Comparison of ENCODE assay signal across 1 cellular context in the genomic region with DNA sequence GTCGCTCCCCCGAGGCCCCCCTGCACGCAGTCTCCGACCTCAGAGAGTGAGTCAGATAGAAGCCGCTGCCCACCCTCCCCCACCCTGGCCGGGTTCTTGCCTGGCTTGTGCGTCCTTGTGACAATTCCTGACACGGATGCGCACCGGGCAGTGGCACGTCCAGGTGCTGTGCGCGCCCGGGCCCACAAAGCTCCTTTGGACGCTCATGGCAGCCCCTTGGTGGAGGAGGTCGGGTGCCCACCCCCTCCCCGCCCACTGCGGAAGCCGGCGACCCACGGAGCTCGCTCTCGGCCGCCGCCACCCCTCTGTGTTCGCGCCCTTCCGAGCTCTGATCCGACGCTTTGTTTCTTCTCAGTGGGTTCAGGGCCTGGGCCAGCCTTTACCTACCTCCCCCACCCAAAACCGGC.
TF ChIP-seq lines count a peak whose summit lies in the region.

No MANE protein-coding gene starts in this region.

TF ChIP-seq in SK-N-SH, 30 proteins besides CTCF, POLR2A, EP300 and RAD21 (continued from another document):
- TF ChIP-seq, protein P1, sequence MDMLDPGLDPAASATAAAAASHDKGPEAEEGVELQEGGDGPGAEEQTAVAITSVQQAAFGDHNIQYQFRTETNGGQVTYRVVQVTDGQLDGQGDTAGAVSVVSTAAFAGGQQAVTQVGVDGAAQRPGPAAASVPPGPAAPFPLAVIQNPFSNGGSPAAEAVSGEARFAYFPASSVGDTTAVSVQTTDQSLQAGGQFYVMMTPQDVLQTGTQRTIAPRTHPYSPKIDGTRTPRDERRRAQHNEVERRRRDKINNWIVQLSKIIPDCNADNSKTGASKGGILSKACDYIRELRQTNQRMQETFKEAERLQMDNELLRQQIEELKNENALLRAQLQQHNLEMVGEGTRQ (IDR thresholded peaks at IDR 0.05; ENCODE audit: borderline replicate concordance, low read depth, low read length), result no peak
- TF ChIP-seq, protein P2, sequence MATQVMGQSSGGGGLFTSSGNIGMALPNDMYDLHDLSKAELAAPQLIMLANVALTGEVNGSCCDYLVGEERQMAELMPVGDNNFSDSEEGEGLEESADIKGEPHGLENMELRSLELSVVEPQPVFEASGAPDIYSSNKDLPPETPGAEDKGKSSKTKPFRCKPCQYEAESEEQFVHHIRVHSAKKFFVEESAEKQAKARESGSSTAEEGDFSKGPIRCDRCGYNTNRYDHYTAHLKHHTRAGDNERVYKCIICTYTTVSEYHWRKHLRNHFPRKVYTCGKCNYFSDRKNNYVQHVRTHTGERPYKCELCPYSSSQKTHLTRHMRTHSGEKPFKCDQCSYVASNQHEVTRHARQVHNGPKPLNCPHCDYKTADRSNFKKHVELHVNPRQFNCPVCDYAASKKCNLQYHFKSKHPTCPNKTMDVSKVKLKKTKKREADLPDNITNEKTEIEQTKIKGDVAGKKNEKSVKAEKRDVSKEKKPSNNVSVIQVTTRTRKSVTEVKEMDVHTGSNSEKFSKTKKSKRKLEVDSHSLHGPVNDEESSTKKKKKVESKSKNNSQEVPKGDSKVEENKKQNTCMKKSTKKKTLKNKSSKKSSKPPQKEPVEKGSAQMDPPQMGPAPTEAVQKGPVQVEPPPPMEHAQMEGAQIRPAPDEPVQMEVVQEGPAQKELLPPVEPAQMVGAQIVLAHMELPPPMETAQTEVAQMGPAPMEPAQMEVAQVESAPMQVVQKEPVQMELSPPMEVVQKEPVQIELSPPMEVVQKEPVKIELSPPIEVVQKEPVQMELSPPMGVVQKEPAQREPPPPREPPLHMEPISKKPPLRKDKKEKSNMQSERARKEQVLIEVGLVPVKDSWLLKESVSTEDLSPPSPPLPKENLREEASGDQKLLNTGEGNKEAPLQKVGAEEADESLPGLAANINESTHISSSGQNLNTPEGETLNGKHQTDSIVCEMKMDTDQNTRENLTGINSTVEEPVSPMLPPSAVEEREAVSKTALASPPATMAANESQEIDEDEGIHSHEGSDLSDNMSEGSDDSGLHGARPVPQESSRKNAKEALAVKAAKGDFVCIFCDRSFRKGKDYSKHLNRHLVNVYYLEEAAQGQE (IDR thresholded peaks at IDR 0.05; ENCODE audit: low read depth, low read length), result peak; percentile 68; the same call in 1 of the 2 replicates
- TF ChIP-seq, protein P3, sequence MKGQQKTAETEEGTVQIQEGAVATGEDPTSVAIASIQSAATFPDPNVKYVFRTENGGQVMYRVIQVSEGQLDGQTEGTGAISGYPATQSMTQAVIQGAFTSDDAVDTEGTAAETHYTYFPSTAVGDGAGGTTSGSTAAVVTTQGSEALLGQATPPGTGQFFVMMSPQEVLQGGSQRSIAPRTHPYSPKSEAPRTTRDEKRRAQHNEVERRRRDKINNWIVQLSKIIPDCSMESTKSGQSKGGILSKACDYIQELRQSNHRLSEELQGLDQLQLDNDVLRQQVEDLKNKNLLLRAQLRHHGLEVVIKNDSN (IDR thresholded peaks at IDR 0.05; ENCODE audit: borderline replicate concordance, low read depth), result no peak
- peak; percentile 37; the same call in 1 of the 2 replicates for TF ChIP-seq TCF12 (IDR thresholded peaks at IDR 0.05)
- no peak for TF ChIP-seq NRF1 (IDR thresholded peaks at IDR 0.05; ENCODE audit: low read depth, low read length)
- no peak for TF ChIP-seq FOXJ3 (CRISPR knock-in tag; IDR thresholded peaks at IDR 0.05)
- TF ChIP-seq, protein P4, sequence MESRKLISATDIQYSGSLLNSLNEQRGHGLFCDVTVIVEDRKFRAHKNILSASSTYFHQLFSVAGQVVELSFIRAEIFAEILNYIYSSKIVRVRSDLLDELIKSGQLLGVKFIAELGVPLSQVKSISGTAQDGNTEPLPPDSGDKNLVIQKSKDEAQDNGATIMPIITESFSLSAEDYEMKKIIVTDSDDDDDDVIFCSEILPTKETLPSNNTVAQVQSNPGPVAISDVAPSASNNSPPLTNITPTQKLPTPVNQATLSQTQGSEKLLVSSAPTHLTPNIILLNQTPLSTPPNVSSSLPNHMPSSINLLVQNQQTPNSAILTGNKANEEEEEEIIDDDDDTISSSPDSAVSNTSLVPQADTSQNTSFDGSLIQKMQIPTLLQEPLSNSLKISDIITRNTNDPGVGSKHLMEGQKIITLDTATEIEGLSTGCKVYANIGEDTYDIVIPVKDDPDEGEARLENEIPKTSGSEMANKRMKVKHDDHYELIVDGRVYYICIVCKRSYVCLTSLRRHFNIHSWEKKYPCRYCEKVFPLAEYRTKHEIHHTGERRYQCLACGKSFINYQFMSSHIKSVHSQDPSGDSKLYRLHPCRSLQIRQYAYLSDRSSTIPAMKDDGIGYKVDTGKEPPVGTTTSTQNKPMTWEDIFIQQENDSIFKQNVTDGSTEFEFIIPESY (IDR thresholded peaks at IDR 0.05; ENCODE audit: borderline replicate concordance, low read depth), result no peak
- TF ChIP-seq MXI1 (IDR thresholded peaks at IDR 0.05; ENCODE audit: low read depth, low read length), result peak; percentile 0; the same call in 1 of the 2 replicates
- TF ChIP-seq EZH2phosphoT487 (IDR thresholded peaks at IDR 0.05; ENCODE audit: borderline replicate concordance, low read depth), result no peak
- TF ChIP-seq, protein P5, sequence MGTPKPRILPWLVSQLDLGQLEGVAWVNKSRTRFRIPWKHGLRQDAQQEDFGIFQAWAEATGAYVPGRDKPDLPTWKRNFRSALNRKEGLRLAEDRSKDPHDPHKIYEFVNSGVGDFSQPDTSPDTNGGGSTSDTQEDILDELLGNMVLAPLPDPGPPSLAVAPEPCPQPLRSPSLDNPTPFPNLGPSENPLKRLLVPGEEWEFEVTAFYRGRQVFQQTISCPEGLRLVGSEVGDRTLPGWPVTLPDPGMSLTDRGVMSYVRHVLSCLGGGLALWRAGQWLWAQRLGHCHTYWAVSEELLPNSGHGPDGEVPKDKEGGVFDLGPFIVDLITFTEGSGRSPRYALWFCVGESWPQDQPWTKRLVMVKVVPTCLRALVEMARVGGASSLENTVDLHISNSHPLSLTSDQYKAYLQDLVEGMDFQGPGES (IDR thresholded peaks at IDR 0.05; ENCODE audit: low read depth, low read length), result no peak
- no peak for TF ChIP-seq MEF2A (IDR thresholded peaks at IDR 0.05; ENCODE audit: borderline replicate concordance, low read depth)
- TF ChIP-seq GABPA (IDR thresholded peaks at IDR 0.05; ENCODE audit: low read depth), result no peak
